In the genomic region with DNA sequence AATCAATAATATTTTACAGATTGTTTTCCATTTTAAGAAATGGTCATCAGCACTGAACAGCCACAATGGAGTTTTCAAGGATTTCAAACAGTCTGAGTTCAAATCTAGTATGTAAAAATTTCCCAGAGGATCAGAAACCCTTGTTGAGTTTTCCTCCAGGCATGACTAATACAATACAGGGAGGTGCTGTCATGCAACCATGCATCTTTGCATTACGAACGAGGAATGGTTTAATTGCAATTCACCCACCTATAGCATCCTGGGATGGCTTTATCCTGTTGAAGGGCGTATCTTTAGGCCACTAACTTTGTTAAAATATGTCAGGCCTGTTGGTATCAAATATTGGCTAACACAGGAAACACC, we compare ENCODE assay signal across 22 cellular contexts.
DNase-seq lines count a peak whose midpoint lies in the region; ATAC-seq and TF ChIP-seq lines count a peak whose summit lies in the region.
"Had no signal": no experiment of that assay in that cellular context is flagged by ENCODE, and none has a peak within 500 bp of the region (broad histone marks: within the 10 kb centered on the region; RNA-seq: fewer than 3 reads in every experiment).

No MANE protein-coding gene starts in this region.

- no TSS peak for BruUV-seq in Calu3 (replicated peaks; lab: Mats Ljungman, UMichigan)

- H3K4me3 ChIP-seq in OCI-LY1 (ENCODE audit: low read depth, low read length, poor library complexity, severe bottlenecking) (no peak overlapping the region), spleen (no peak overlapping the region)
- H3K4me3 ChIP-seq: SJCRH30 had no signal

- no peak overlapping the region for H3K4me2 ChIP-seq in OCI-LY1 (ENCODE audit: low read length)

- no peaks in the 10 kb centered on the region for H4K20me1 ChIP-seq in OCI-LY1 (ENCODE audit: insufficient read depth, low read length)

- H3K4me3 Mint-ChIP-seq in Calu3 (ENCODE audit: low read depth, unreplicated experiment) (peak overlapping the region; percentile 51), WTC11 (no peak overlapping the region), mesothelial cell of epicardium (no peak overlapping the region)
- H3K4me3 Mint-ChIP-seq: activated CD4-positive, alpha-beta T cell treated with anti-CD3 and anti-CD28 coated beads for 36 hours; activated naive CD4-positive, alpha-beta T cell treated with anti-CD3 and anti-CD28 coated beads, Interleukin-2, amount 10 ng/mL, durations not matched to agents 7 days and 5 days; activated T-cell treated with anti-CD3 and anti-CD28 coated beads, Interleukin-2, amount 50 U/mL, for 72 hours; CD4-positive, CD25-positive, alpha-beta regulatory T cell; memory B cell; stimulated activated naive CD8-positive, alpha-beta T cell treated with anti-CD3 and anti-CD28 coated beads, Interleukin-15, amount 100 ng/mL, for 72 hours had no signal

- POLR2A ChIA-PET in WTC11 (lab: Charles Lee) = no interaction called here

- H3K9me3 Mint-ChIP-seq in Calu3 (ENCODE audit: low read depth, unreplicated experiment) = no peaks in the 10 kb centered on the region
- no peaks in the 10 kb centered on the region for H3K9me3 Mint-ChIP-seq in WTC11
- H3K9me3 Mint-ChIP-seq in mesothelial cell of epicardium = no peaks in the 10 kb centered on the region
- H3K9me3 Mint-ChIP-seq: activated naive CD4-positive, alpha-beta T cell treated with anti-CD3 and anti-CD28 coated beads, Interleukin-2, amount 10 ng/mL, durations not matched to agents 7 days and 5 days; activated T-cell treated with anti-CD3 and anti-CD28 coated beads, Interleukin-2, amount 50 U/mL, for 72 hours; memory B cell; stimulated activated naive CD8-positive, alpha-beta T cell treated with anti-CD3 and anti-CD28 coated beads, Interleukin-15, amount 100 ng/mL, for 72 hours had no signal

- TF ChIP-seq CTCF in Calu3 (IDR thresholded peaks at IDR 0.05; ENCODE audit: unreplicated experiment) (no peak), OCI-LY1 (IDR thresholded peaks at IDR 0.05; ENCODE audit: low read length) (no peak), spleen (IDR thresholded peaks at IDR 0.05 in 8 of 11, conservative IDR thresholded peaks at IDR 0.05 in 3 of 11) (no peak), WTC11 (IDR thresholded peaks at IDR 0.05) (no peak), mesothelial cell of epicardium (IDR thresholded peaks at IDR 0.05; ENCODE audit: unreplicated experiment) (no peak)

- H3K27ac Mint-ChIP-seq in Calu3 (ENCODE audit: unreplicated experiment) (peak overlapping the region; percentile 96), WTC11 (no peak overlapping the region), mesothelial cell of epicardium (no peak overlapping the region)
- H3K27ac Mint-ChIP-seq: activated CD4-positive, alpha-beta T cell treated with anti-CD3 and anti-CD28 coated beads for 36 hours; activated naive CD4-positive, alpha-beta T cell treated with anti-CD3 and anti-CD28 coated beads, Interleukin-2, amount 10 ng/mL, durations not matched to agents 7 days and 5 days; activated T-cell treated with anti-CD3 and anti-CD28 coated beads, Interleukin-2, amount 50 U/mL, for 72 hours; memory B cell; stimulated activated naive CD8-positive, alpha-beta T cell treated with anti-CD3 and anti-CD28 coated beads, Interleukin-15, amount 100 ng/mL, for 72 hours had no signal

- H3K4me1 ChIP-seq in OCI-LY1 (ENCODE audit: insufficient read depth, low read length, severe bottlenecking) (peaks cover 58% of the 10 kb centered on the region), spleen (peaks cover 0 to 31% (median 5%) of the 10 kb centered on the region in 6 donors)

- no peaks in the 10 kb centered on the region for H3K9me2 ChIP-seq in OCI-LY1 (ENCODE audit: low read depth, low read length)

- no peak overlapping the region for H3K9ac ChIP-seq in OCI-LY1 (ENCODE audit: low read length)

- no peaks in the 10 kb centered on the region for H3K27me3 ChIP-seq in OCI-LY1 (ENCODE audit: insufficient read depth, low read length)
- no peaks in the 10 kb centered on the region for H3K27me3 ChIP-seq in spleen (replicated peaks in 1 of 7)
- H3K27me3 ChIP-seq: SJCRH30 had no signal

- peaks cover 58% of the 10 kb centered on the region for H3K36me3 Mint-ChIP-seq in Calu3 (ENCODE audit: insufficient read depth, unreplicated experiment)
- H3K36me3 Mint-ChIP-seq in WTC11 = no peaks in the 10 kb centered on the region
- no peaks in the 10 kb centered on the region for H3K36me3 Mint-ChIP-seq in mesothelial cell of epicardium
- H3K36me3 Mint-ChIP-seq: activated naive CD4-positive, alpha-beta T cell treated with anti-CD3 and anti-CD28 coated beads, Interleukin-2, amount 10 ng/mL, durations not matched to agents 7 days and 5 days; CD4-positive, CD25-positive, alpha-beta regulatory T cell; memory B cell had no signal

- no peak for ATAC-seq in WTC11
- ATAC-seq: activated CD4-positive, alpha-beta T cell treated with anti-CD3 and anti-CD28 coated beads for 36 hours had no signal

- DNase-seq in Calu3 (no peak), epithelial cell of prostate (ENCODE audit: low read depth, low spot score) (no peak), spleen (no peak), GM19240 (ENCODE audit: insufficient read length, low spot score) (no peak), WTC11 (ENCODE audit: low spot score) (no peak), mesothelial cell of epicardium (ENCODE audit: low spot score in 2 of 2, unreplicated experiment in 2 of 2) (no peak)
- DNase-seq: activated CD4-positive, alpha-beta T cell treated with anti-CD3 and anti-CD28 coated beads for 36 hours; activated naive CD4-positive, alpha-beta T cell treated with anti-CD3 and anti-CD28 coated beads, Interleukin-2, amount 10 ng/mL, durations not matched to agents 7 days and 5 days; activated T-cell treated with anti-CD3 and anti-CD28 coated beads, Interleukin-2, amount 50 U/mL, for 72 hours; CD4-positive, CD25-positive, alpha-beta regulatory T cell; DMS79; erythroblast; hypothalamus; Karpas-422; kidney; NCI-H1048; NCI-H187 treated with DMSO at 0.1 percent for 48 hours; NCI-H774; SJCRH30; stimulated activated naive CD8-positive, alpha-beta T cell treated with anti-CD3 and anti-CD28 coated beads, Interleukin-15, amount 100 ng/mL, for 72 hours had no signal

- 0 out of 2 replicates have a peak overlapping the region, but pooled peaks have one; percentile 22 for H2AFZ ChIP-seq in OCI-LY1 (ENCODE audit: low read length)

- no peaks in the 10 kb centered on the region for H3K79me2 ChIP-seq in OCI-LY1 (ENCODE audit: insufficient read depth, low read length)

- CTCF ChIA-PET in Calu3 (lab: Charles Lee) = interaction anchor here (1.0 to 1.7 kb wide), 6 partner anchors 8 to 198 kb away, joined by 4 to 21 read pairs (median 4); no protein-coding TSS in a partner anchor
- CTCF ChIA-PET in WTC11 (lab: Charles Lee) = interaction anchor here (0.8 kb wide), 1 partner anchor 98 kb away, joined by 4 read pairs; no protein-coding TSS in a partner anchor

- TF ChIP-seq POLR2A in spleen (IDR thresholded peaks at IDR 0.05) = no peak

- H3K36me3 ChIP-seq in OCI-LY1 (ENCODE audit: insufficient read depth, low read length) (no peaks in the 10 kb centered on the region), spleen (no peaks in the 10 kb centered on the region)
- H3K36me3 ChIP-seq: SJCRH30 had no signal

- H3K4me1 Mint-ChIP-seq in Calu3 (ENCODE audit: low read depth, unreplicated experiment) (peaks cover 93% of the 10 kb centered on the region), WTC11 (peaks cover 88% of the 10 kb centered on the region), mesothelial cell of epicardium (peaks cover 33% of the 10 kb centered on the region)
- H3K4me1 Mint-ChIP-seq: memory B cell had no signal

- intact Hi-C loops in Calu3 (cut with micrococcal nuclease; ENCODE audit: unreplicated experiment) (loop anchor here (2.0 kb wide), 1 partner anchor 68 kb away; no protein-coding TSS in a partner anchor), spleen (cut with DNase I; ENCODE audit: low total_unique reads) (no loop called here)

- no peak overlapping the region for H3K27ac ChIP-seq in OCI-LY1 (ENCODE audit: low read depth, low read length, poor library complexity, severe bottlenecking)
- peak overlapping the region; percentile 69 for H3K27ac ChIP-seq in epithelial cell of prostate
- peak overlapping the region in 7 of 8 donors; percentile 44 to 78 (median 63) for H3K27ac ChIP-seq in spleen
- H3K27ac ChIP-seq: SJCRH30 had no signal

- H3K9me3 ChIP-seq in OCI-LY1 (ENCODE audit: low read length) (no peaks in the 10 kb centered on the region), spleen (no peaks in the 10 kb centered on the region)
- H3K9me3 ChIP-seq: SJCRH30 had no signal

- H3F3A ChIP-seq in OCI-LY1 (ENCODE audit: insufficient read depth, low read length) = no peaks in the 10 kb centered on the region

- 76 to 87% (median 81%) methylated on average over 3 of the region's 3 CpGs for WGBS in spleen, 5 donors

- no peaks in the 10 kb centered on the region for H3K27me3 Mint-ChIP-seq in Calu3 (ENCODE audit: unreplicated experiment)
- H3K27me3 Mint-ChIP-seq in WTC11 (ENCODE audit: low read depth) = no peaks in the 10 kb centered on the region; the same call in 1 of the 2 replicates
- H3K27me3 Mint-ChIP-seq in mesothelial cell of epicardium (ENCODE audit: low read depth) = no peaks in the 10 kb centered on the region
- H3K27me3 Mint-ChIP-seq: activated naive CD4-positive, alpha-beta T cell treated with anti-CD3 and anti-CD28 coated beads, Interleukin-2, amount 10 ng/mL, durations not matched to agents 7 days and 5 days; CD4-positive, CD25-positive, alpha-beta regulatory T cell had no signal

TF ChIP-seq in WTC11, 78 proteins besides CTCF, POLR2A, EP300 and RAD21 (continues in another document):
- TF ChIP-seq, protein P1, sequence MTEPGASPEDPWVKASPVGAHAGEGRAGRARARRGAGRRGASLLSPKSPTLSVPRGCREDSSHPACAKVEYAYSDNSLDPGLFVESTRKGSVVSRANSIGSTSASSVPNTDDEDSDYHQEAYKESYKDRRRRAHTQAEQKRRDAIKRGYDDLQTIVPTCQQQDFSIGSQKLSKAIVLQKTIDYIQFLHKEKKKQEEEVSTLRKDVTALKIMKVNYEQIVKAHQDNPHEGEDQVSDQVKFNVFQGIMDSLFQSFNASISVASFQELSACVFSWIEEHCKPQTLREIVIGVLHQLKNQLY (CRISPR knock-in tag; IDR thresholded peaks at IDR 0.05) = no peak
- TF ChIP-seq NR3C1 (CRISPR knock-in tag; conservative IDR thresholded peaks at IDR 0.05; ENCODE audit: low read depth) = no peak
- TF ChIP-seq, protein P2, sequence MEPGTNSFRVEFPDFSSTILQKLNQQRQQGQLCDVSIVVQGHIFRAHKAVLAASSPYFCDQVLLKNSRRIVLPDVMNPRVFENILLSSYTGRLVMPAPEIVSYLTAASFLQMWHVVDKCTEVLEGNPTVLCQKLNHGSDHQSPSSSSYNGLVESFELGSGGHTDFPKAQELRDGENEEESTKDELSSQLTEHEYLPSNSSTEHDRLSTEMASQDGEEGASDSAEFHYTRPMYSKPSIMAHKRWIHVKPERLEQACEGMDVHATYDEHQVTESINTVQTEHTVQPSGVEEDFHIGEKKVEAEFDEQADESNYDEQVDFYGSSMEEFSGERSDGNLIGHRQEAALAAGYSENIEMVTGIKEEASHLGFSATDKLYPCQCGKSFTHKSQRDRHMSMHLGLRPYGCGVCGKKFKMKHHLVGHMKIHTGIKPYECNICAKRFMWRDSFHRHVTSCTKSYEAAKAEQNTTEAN (CRISPR knock-in tag; IDR thresholded peaks at IDR 0.05) = no peak
- no peak for TF ChIP-seq CREB1 (CRISPR knock-in tag; IDR thresholded peaks at IDR 0.05)
